ENCODE assay signal across 12 cellular contexts in genomic region chr4:121784975-121785374, GRCh38. TPM values are rescaled to one million over a fixed set of nuclear protein-coding genes. Genes with fewer than 3 reads are reported as not detected.
DNase-seq lines count a peak whose midpoint lies in the region; ATAC-seq and TF ChIP-seq lines count a peak whose summit lies in the region.
"Had no signal": no experiment of that assay in that cellular context is flagged by ENCODE, and none has a peak within 500 bp of the region (broad histone marks: within the 10 kb centered on the region; RNA-seq: fewer than 3 reads in every experiment).

No MANE protein-coding gene starts in this region.

- H3K4me1 ChIP-seq in left lung: no peaks in the 10 kb centered on the region

- CTCF ChIA-PET in AG04450 (lab: Charles Lee): interaction anchor here (1.2 kb wide), 1 partner anchor 88 kb away, joined by 3 read pairs; the partner anchor contains the start of gene ANXA5

- H3K27me3 ChIP-seq in AG04450 (ENCODE audit: control insufficient read depth, insufficient read depth, low read length): no peaks in the 10 kb centered on the region
- H3K27me3 ChIP-seq in left lung: no peaks in the 10 kb centered on the region

- ATAC-seq in left lung: peak; percentile 40
- ATAC-seq in GM18909 (IDR thresholded peaks at IDR 0.05; ENCODE audit: poor library complexity, unreplicated experiment): no peak
- ATAC-seq in GM18498 (IDR thresholded peaks at IDR 0.05; ENCODE audit: unreplicated experiment): no peak
- no peak for ATAC-seq in esophagus mucosa

- TF ChIP-seq CTCF in AG04450 (IDR thresholded peaks at IDR 0.05; ENCODE audit: low read depth, low read length): no peak
- no peak for TF ChIP-seq CTCF in left lung (IDR thresholded peaks at IDR 0.05)

- intact Hi-C loops in left lung (cut with DNase I): no loop called here

- DNase-seq in AG04450 (ENCODE audit: low read depth, low spot score): peak; percentile 79
- peak; percentile 95 for DNase-seq in NCI-H226
- DNase-seq in dedifferentiated amniotic fluid mesenchymal stem cell (ENCODE audit: extremely low spot score): peak; percentile 93
- no peak for DNase-seq in left lung
- DNase-seq in NCI-H1417 (lab: John Stamatoyannopoulos, UW): no peak
- DNase-seq: activated naive CD4-positive, alpha-beta T cell treated with anti-CD3 and anti-CD28 coated beads, Interleukin-2, amount 10 ng/mL, durations not matched to agents 7 days and 5 days; NCI-H1417 treated with DMSO at 0.1 percent for 48 hours; RPMI8226 had no signal

- POLR2A ChIA-PET in AG04450 (lab: Yijun Ruan, JAX): no interaction called here

- peak overlapping the region; percentile 87 for H3K27ac ChIP-seq in AG04450 (ENCODE audit: low read depth, low read length)
- H3K27ac ChIP-seq in left lung: no peak overlapping the region
- H3K27ac ChIP-seq: C4-2B had no signal

- H3K9me3 ChIP-seq in AG04450 (ENCODE audit: control insufficient read depth, insufficient read depth, low read length): no peaks in the 10 kb centered on the region
- H3K9me3 ChIP-seq in left lung: peaks cover 0 to 4% of the 10 kb centered on the region in 2 donors

- H3K4me3 ChIP-seq in AG04450 (ENCODE audit: low read depth, low read length) (no peak overlapping the region), left lung (no peak overlapping the region)

- H3K36me3 ChIP-seq in left lung: no peaks in the 10 kb centered on the region

RNA-seq across cellular contexts. Expression of gene EXOSC9, which starts 16.1 kb away (rescaled TPM):
- 23.5 and 34.7 TPM in 2 replicates for polyA plus RNA-seq in AG04450 (2011; rRNA removed)
- polyA minus RNA-seq in AG04450 (2011; rRNA and poly(A)+ RNA removed): 25.4 and 42.3 TPM in 2 replicates
- total RNA-seq in left lung (10 to 100 TPM; 13.5 to 20.4 TPM), esophagus mucosa (12.8 TPM)

RNA-seq across cellular contexts. Expression of gene SMIM43, which starts 20.0 kb away (rescaled TPM):
- 6.0 and 7.4 TPM in 2 replicates for polyA plus RNA-seq in AG04450 (2011; rRNA removed)
- polyA minus RNA-seq in AG04450 (2011; rRNA and poly(A)+ RNA removed): 2.0 and 2.2 TPM in 2 replicates
- 1 to 10 TPM in 1 of 2 donors, not detected in 1; 1.0 TPM for total RNA-seq in left lung
- total RNA-seq in esophagus mucosa: not detected

RNA-seq across cellular contexts. Expression of gene CCNA2, which starts 38.7 kb away (rescaled TPM):
- polyA plus RNA-seq in AG04450 (2011; rRNA removed): 13.1 and 18.6 TPM in 2 replicates
- polyA minus RNA-seq in AG04450 (2011; rRNA and poly(A)+ RNA removed): 4.8 and 10.8 TPM in 2 replicates
- total RNA-seq in left lung (1 to 10 TPM; 3.5 to 8.1 TPM), esophagus mucosa (22.1 TPM)

Comparison
In these comparisons a context has a peak if more than half of its experiments do, and no peak if none do; other contexts are left out.
1. DNase-seq: peak in AG04450 (single experiment), NCI-H226 (single experiment) and dedifferentiated amniotic fluid mesenchymal stem cell (single experiment); none in left lung (0 of 2) and NCI-H1417 (0 of 3).